9 cellular contexts compared by ENCODE assay signal in genomic region chr6:2875840-2876207, GRCh38. TPM values are rescaled to one million over a fixed set of nuclear protein-coding genes. Genes with fewer than 3 reads are reported as not detected.
DNase-seq lines count a peak whose midpoint lies in the region; ATAC-seq, FAIRE-seq and TF ChIP-seq lines count a peak whose summit lies in the region.
"Had no signal": no experiment of that assay in that cellular context is flagged by ENCODE, and none has a peak within 500 bp of the region (broad histone marks: within the 10 kb centered on the region; RNA-seq: fewer than 3 reads in every experiment).

No MANE protein-coding gene starts in this region.

- H3K36me3 ChIP-seq in SK-N-SH (replicated peaks in 1 of 2; ENCODE audit: control insufficient read depth in 1 of 2, insufficient read depth in 2 of 2, low read length in 1 of 2) (no peaks in the 10 kb centered on the region), kidney (ENCODE audit: control insufficient read depth in 1 of 2, insufficient read depth in 2 of 2, low read length in 2 of 2) (no peaks in the 10 kb centered on the region)
- H3K36me3 ChIP-seq: SJSA1 had no signal

- H3K79me2 ChIP-seq in SK-N-SH (ENCODE audit: insufficient read depth) = no peaks in the 10 kb centered on the region

- H3K4me3 ChIP-seq in SK-N-SH (ENCODE audit: low read depth in 2 of 2, low read length in 1 of 2) = peak overlapping the region; percentile 47 to 52; a peak in 3 of 4 replicates
- peak overlapping the region; percentile 50 to 58 for H3K4me3 ChIP-seq in cardiac fibroblast (replicated peaks in 1 of 2; ENCODE audit: low read depth in 2 of 2, low read length in 2 of 2)
- peak overlapping the region; percentile 63 to 64 for H3K4me3 ChIP-seq in kidney (ENCODE audit: low read length in 2 of 2)
- H3K4me3 ChIP-seq: SJSA1 had no signal

- TF ChIP-seq CTCF in SK-N-SH (IDR thresholded peaks at IDR 0.05) = no peak
- TF ChIP-seq CTCF in cardiac fibroblast (IDR thresholded peaks at IDR 0.05; ENCODE audit: low read depth, low read length) = no peak
- no peak for TF ChIP-seq CTCF in kidney (IDR thresholded peaks at IDR 0.05; ENCODE audit: borderline replicate concordance, extremely low read depth, insufficient read depth)

- H3K27ac ChIP-seq in SK-N-SH (ENCODE audit: low read depth in 2 of 2, low read length in 1 of 2) (no peak overlapping the region), kidney (ENCODE audit: low read depth in 2 of 2, low read length in 2 of 2) (peak overlapping the region in 1 of 2 donors; percentile 93)

- H3K9me3 ChIP-seq in SK-N-SH (no peaks in the 10 kb centered on the region), kidney (ENCODE audit: control insufficient read depth in 1 of 2, low read length in 2 of 2) (no peaks in the 10 kb centered on the region)
- H3K9me3 ChIP-seq: SJSA1 had no signal

- 0 out of 2 replicates have a peak overlapping the region, but pooled peaks have one; percentile 21 for H3K9ac ChIP-seq in SK-N-SH
- peak overlapping the region; percentile 41 to 53 for H3K9ac ChIP-seq in kidney (ENCODE audit: low read length in 2 of 2)

- H3K4me2 ChIP-seq in SK-N-SH = peak overlapping the region; percentile 69

- no peaks in the 10 kb centered on the region for H3K9me2 ChIP-seq in SK-N-SH

- CTCF ChIA-PET in SK-N-SH (lab: Yijun Ruan, JAX) = interaction anchor here (0.9 to 3.9 kb wide), 7 partner anchors 12 to 85 kb away, joined by 3 to 14 read pairs (median 5); no protein-coding TSS in a partner anchor

- no peaks in the 10 kb centered on the region for H4K20me1 ChIP-seq in SK-N-SH (ENCODE audit: insufficient read depth)

- TF ChIP-seq POLR2A in GM18951 (IDR thresholded peaks at IDR 0.05; ENCODE audit: extremely low read depth, insufficient read depth, insufficient read length) = peak; percentile 31

- POLR2A ChIA-PET in SK-N-SH (lab: Yijun Ruan, JAX) = no interaction called here

- peaks cover 0 to 7% of the 10 kb centered on the region in 2 experiments; a peak in 2 of 4 replicates for H3K4me1 ChIP-seq in SK-N-SH (ENCODE audit: control insufficient read depth in 1 of 2, insufficient read depth in 2 of 2, low read depth in 1 of 2, low read length in 1 of 2)
- H3K4me1 ChIP-seq in kidney (ENCODE audit: control insufficient read depth in 1 of 2, insufficient read depth in 1 of 2, low read depth in 1 of 2, low read length in 2 of 2) = peaks cover 8 to 20% of the 10 kb centered on the region in 2 donors

- H2AFZ ChIP-seq in SK-N-SH (ENCODE audit: low read depth) = peak overlapping the region; percentile 86; the same call in 1 of the 2 replicates

- no peak for TF ChIP-seq EP300 in SK-N-SH (IDR thresholded peaks at IDR 0.05; ENCODE audit: borderline replicate concordance in 1 of 2, low read depth in 1 of 2, low read length in 1 of 2)

- 9% methylated on average over 24 of the region's 32 CpGs for WGBS in SK-N-SH (ENCODE audit: low lambda C conversion rate)

- no peak for ATAC-seq in GM18520 (IDR thresholded peaks at IDR 0.05; ENCODE audit: unreplicated experiment)
- ATAC-seq in GM19397 (IDR thresholded peaks at IDR 0.05; ENCODE audit: unreplicated experiment) = no peak
- ATAC-seq in GM21528 (IDR thresholded peaks at IDR 0.05; ENCODE audit: low FRiP score, unreplicated experiment) = no peak

- H3F3A ChIP-seq in SK-N-SH (replicated peaks; ENCODE audit: insufficient read depth) = no peaks in the 10 kb centered on the region

- H3K27me3 ChIP-seq in SK-N-SH (ENCODE audit: insufficient read depth) = no peaks in the 10 kb centered on the region; the same call in 1 of the 2 replicates
- H3K27me3 ChIP-seq: SJSA1 had no signal

- intact Hi-C loops in kidney (cut with DNase I) = no loop called here

- no peak for FAIRE-seq in kidney (lab: Jason Lieb, UNC)

- in situ Hi-C loops in GM18951 (cut with MboI; ENCODE audit: low sequenced_read_pairs, unreplicated experiment) = no loop called here

- DNase-seq in SK-N-SH = peak; percentile 70
- peak in 1 of 2 donors; percentile 28 for DNase-seq in cardiac fibroblast (ENCODE audit: low read depth in 2 of 2)
- peak; percentile 85 for DNase-seq in kidney
- DNase-seq in stimulated activated CD4-positive, alpha-beta T cell treated with anti-CD3 and anti-CD28 coated beads, Interleukin-4, amount 100 ng/mL, for 4 hours = peak; percentile 46 to 51

- no peak for TF ChIP-seq RAD21 in SK-N-SH (IDR thresholded peaks at IDR 0.05; ENCODE audit: low read length)

TF ChIP-seq in SK-N-SH, 30 proteins besides CTCF, POLR2A, EP300 and RAD21:
- TF ChIP-seq FOXM1 (IDR thresholded peaks at IDR 0.05; ENCODE audit: low read depth) = no peak
- no peak for TF ChIP-seq FOSL2 (IDR thresholded peaks at IDR 0.05; ENCODE audit: borderline replicate concordance, low read depth)
- TF ChIP-seq ZBTB33 (IDR thresholded peaks at IDR 0.05; ENCODE audit: borderline replicate concordance, low read depth) = no peak
- no peak for TF ChIP-seq RCOR1 (IDR thresholded peaks at IDR 0.05; ENCODE audit: low read length)
- no peak for TF ChIP-seq JUND (IDR thresholded peaks at IDR 0.05)
- TF ChIP-seq YY1 (IDR thresholded peaks at IDR 0.05; ENCODE audit: low read depth) = no peak
- no peak for TF ChIP-seq TCF12 (IDR thresholded peaks at IDR 0.05)
- TF ChIP-seq NRF1 (IDR thresholded peaks at IDR 0.05; ENCODE audit: low read depth, low read length) = no peak
- TF ChIP-seq TEAD4 (IDR thresholded peaks at IDR 0.05; ENCODE audit: borderline replicate concordance, insufficient read depth) = no peak
- TF ChIP-seq USF2 (IDR thresholded peaks at IDR 0.05; ENCODE audit: borderline replicate concordance, low read depth, low read length) = no peak
- TF ChIP-seq GABPA (IDR thresholded peaks at IDR 0.05; ENCODE audit: low read depth) = no peak

RNA-seq across cellular contexts. Expression of gene SERPINB9, which starts 27.3 kb away (rescaled TPM):
- 0.19 and 0.28 TPM in 2 replicates for polyA plus RNA-seq in SK-N-SH (2012; rRNA removed)
- 0.19 and 0.24 TPM in 2 replicates for polyA plus RNA-seq in SK-N-SH (2012; cell fraction: cytosol; rRNA removed)
- polyA plus RNA-seq in SK-N-SH (2012; cell fraction: nucleus; rRNA removed) = 0.19 and 0.23 TPM in 2 replicates
- 13.4 TPM for total RNA-seq in kidney
- polyA plus RNA-seq in kidney (ENCODE audit: insufficient read depth, low read depth, low replicate concordance) = 4.0 TPM

RNA-seq across cellular contexts. Expression of gene SERPINB1, which starts 34.2 kb away (rescaled TPM):
- polyA plus RNA-seq in SK-N-SH (2012; rRNA removed) (9.4 and 10.9 TPM in 2 replicates), kidney (ENCODE audit: insufficient read depth, low read depth, low replicate concordance) (37.4 TPM)
- 13.1 and 18.2 TPM in 2 replicates for polyA plus RNA-seq in SK-N-SH (2012; cell fraction: cytosol; rRNA removed)
- polyA plus RNA-seq in SK-N-SH (2012; cell fraction: nucleus; rRNA removed) = 5.6 and 10.4 TPM in 2 replicates
- total RNA-seq in kidney = 86.4 TPM
